8 cellular contexts compared by ENCODE assay signal in the genomic region with DNA sequence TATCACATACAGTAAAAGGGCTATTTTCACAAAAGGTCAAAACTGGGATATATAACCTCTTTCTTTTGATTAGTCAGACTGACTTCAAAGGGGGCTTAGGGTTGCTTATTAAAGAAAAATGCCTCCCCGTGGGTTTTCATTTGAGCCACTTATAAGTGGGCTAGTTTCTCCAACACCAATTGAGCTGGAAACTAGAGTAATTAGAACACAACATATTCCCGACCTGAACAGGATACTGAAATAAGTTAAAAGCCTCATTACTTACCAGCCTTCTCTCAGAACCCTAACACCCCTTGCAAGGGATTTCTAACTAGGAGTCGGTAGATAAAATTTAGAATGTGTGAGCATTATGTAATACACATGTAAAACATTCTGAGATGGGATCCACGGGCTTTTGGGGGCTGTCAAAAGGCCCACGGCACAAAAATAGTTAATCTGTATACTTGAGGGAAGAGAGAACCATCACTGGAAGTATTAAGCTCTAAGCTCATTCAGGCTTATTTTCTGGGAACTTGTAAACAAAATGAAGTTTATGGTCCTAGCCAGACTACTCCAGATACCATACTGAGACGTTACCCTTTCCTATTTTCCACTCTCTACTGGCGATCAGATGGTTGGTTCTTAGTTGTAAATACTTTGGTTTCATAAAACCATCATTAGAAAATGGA. TPM values are rescaled to one million over a fixed set of nuclear protein-coding genes. Genes with fewer than 3 reads are reported as not detected.
A peak's percentile ranks its signal among the peaks of the same experiment; 100 is the strongest.
DNase-seq lines count a peak whose midpoint lies in the region; ATAC-seq and TF ChIP-seq lines count a peak whose summit lies in the region.

No MANE protein-coding gene starts in this region.

- peak overlapping the region; percentile 75 for H3K4me3 ChIP-seq in iPS-11a (ENCODE audit: low read depth, low read length)
- peak overlapping the region; percentile 73 to 86 (median 83) for H3K4me3 ChIP-seq in subcutaneous abdominal adipose tissue (ENCODE audit: low read depth in 1 of 5, low read length in 5 of 5)

- ATAC-seq in WTC11 (no peak), GM18873 (IDR thresholded peaks at IDR 0.05; ENCODE audit: low FRiP score, unreplicated experiment) (no peak)

- POLR2A ChIA-PET in WTC11 (lab: Charles Lee), result interaction anchor here (0.7 to 2.2 kb wide), 7 partner anchors 18 to 547 kb away, joined by 3 to 29 read pairs (median 3); partner anchors contain the start of genes KMT2E and RINT1

- H3K9ac ChIP-seq in subcutaneous abdominal adipose tissue (ENCODE audit: low read length in 5 of 5), result peak overlapping the region; percentile 83 to 99 (median 96)

- no peaks in the 10 kb centered on the region for H3K27me3 ChIP-seq in subcutaneous abdominal adipose tissue (ENCODE audit: control insufficient read depth in 5 of 5, insufficient read depth in 4 of 5, low read length in 5 of 5)

- H3K27me3 Mint-ChIP-seq in WTC11 (ENCODE audit: low read depth), result no peaks in the 10 kb centered on the region

- DNase-seq in NCI-H82 (lab: John Stamatoyannopoulos, UW), result peak; percentile 54
- no peak for DNase-seq in NCI-H82 treated with DMSO at 0.1 percent for 48 hours (lab: John Stamatoyannopoulos, UW; ENCODE audit: unreplicated experiment)
- DNase-seq in WTC11 (ENCODE audit: low spot score), result no peak
- no peak for DNase-seq in cerebellar nuclear complex (lab: John Stamatoyannopoulos, UW)
- DNase-seq in NCI-H1105 treated with DMSO at 0.1 percent for 48 hours (lab: John Stamatoyannopoulos, UW), result no peak

- peaks cover 7 to 68% (median 61%) of the 10 kb centered on the region in 5 donors for H3K4me1 ChIP-seq in subcutaneous abdominal adipose tissue (ENCODE audit: control insufficient read depth in 5 of 5, insufficient read depth in 5 of 5, low read length in 5 of 5)

- no peaks in the 10 kb centered on the region for H3K36me3 Mint-ChIP-seq in WTC11

- peak overlapping the region; percentile 99 for H3K27ac ChIP-seq in subcutaneous abdominal adipose tissue (ENCODE audit: low read depth, low read length)

- H3K9me3 Mint-ChIP-seq in WTC11, result no peaks in the 10 kb centered on the region

- no peak for TF ChIP-seq CTCF in WTC11 (IDR thresholded peaks at IDR 0.05)

- H3K36me3 ChIP-seq in subcutaneous abdominal adipose tissue (ENCODE audit: control insufficient read depth in 5 of 5, insufficient read depth in 5 of 5, low read length in 5 of 5), result peaks cover 0 to 3% (median 0%) of the 10 kb centered on the region in 5 donors

- H3K9me3 ChIP-seq in subcutaneous abdominal adipose tissue (ENCODE audit: control insufficient read depth in 5 of 5, low read length in 5 of 5), result no peaks in the 10 kb centered on the region

- H3K4me3 Mint-ChIP-seq in WTC11, result peak overlapping the region; percentile 98

- H3K27ac Mint-ChIP-seq in WTC11, result peak overlapping the region; percentile 100

- H3K4me1 Mint-ChIP-seq in WTC11, result peaks cover 66% of the 10 kb centered on the region

- CTCF ChIA-PET in WTC11 (lab: Charles Lee), result interaction anchor here (0.6 to 0.9 kb wide), 2 partner anchors 23 to 30 kb away, joined by 3 read pairs; no protein-coding TSS in a partner anchor

TF ChIP-seq in WTC11, 78 proteins besides CTCF, POLR2A, EP300 and RAD21:
- TF ChIP-seq NFATC4 (CRISPR knock-in tag; IDR thresholded peaks at IDR 0.05), result no peak
- no peak for TF ChIP-seq ATF1 (CRISPR knock-in tag; IDR thresholded peaks at IDR 0.05)
- TF ChIP-seq, protein P1, sequence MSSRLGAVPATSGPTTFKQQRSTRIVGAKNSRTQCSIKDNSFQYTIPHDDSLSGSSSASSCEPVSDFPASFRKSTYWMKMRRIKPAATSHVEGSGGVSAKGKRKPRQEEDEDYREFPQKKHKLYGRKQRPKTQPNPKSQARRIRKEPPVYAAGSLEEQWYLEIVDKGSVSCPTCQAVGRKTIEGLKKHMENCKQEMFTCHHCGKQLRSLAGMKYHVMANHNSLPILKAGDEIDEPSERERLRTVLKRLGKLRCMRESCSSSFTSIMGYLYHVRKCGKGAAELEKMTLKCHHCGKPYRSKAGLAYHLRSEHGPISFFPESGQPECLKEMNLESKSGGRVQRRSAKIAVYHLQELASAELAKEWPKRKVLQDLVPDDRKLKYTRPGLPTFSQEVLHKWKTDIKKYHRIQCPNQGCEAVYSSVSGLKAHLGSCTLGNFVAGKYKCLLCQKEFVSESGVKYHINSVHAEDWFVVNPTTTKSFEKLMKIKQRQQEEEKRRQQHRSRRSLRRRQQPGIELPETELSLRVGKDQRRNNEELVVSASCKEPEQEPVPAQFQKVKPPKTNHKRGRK (CRISPR knock-in tag; IDR thresholded peaks at IDR 0.05; ENCODE audit: borderline replicate concordance), result no peak
- TF ChIP-seq, protein P2, sequence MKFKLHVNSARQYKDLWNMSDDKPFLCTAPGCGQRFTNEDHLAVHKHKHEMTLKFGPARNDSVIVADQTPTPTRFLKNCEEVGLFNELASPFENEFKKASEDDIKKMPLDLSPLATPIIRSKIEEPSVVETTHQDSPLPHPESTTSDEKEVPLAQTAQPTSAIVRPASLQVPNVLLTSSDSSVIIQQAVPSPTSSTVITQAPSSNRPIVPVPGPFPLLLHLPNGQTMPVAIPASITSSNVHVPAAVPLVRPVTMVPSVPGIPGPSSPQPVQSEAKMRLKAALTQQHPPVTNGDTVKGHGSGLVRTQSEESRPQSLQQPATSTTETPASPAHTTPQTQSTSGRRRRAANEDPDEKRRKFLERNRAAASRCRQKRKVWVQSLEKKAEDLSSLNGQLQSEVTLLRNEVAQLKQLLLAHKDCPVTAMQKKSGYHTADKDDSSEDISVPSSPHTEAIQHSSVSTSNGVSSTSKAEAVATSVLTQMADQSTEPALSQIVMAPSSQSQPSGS (CRISPR knock-in tag; IDR thresholded peaks at IDR 0.05; ENCODE audit: borderline replicate concordance, low read depth), result no peak
- TF ChIP-seq ARID4B (CRISPR knock-in tag; IDR thresholded peaks at IDR 0.05; ENCODE audit: borderline replicate concordance), result no peak
- TF ChIP-seq, protein P3, sequence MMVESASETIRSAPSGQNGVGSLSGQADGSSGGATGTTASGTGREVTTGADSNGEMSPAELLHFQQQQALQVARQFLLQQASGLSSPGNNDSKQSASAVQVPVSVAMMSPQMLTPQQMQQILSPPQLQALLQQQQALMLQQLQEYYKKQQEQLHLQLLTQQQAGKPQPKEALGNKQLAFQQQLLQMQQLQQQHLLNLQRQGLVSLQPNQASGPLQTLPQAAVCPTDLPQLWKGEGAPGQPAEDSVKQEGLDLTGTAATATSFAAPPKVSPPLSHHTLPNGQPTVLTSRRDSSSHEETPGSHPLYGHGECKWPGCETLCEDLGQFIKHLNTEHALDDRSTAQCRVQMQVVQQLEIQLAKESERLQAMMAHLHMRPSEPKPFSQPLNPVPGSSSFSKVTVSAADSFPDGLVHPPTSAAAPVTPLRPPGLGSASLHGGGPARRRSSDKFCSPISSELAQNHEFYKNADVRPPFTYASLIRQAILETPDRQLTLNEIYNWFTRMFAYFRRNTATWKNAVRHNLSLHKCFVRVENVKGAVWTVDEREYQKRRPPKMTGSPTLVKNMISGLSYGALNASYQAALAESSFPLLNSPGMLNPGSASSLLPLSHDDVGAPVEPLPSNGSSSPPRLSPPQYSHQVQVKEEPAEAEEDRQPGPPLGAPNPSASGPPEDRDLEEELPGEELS (CRISPR knock-in tag; IDR thresholded peaks at IDR 0.05), result no peak
- TF ChIP-seq, protein P4, sequence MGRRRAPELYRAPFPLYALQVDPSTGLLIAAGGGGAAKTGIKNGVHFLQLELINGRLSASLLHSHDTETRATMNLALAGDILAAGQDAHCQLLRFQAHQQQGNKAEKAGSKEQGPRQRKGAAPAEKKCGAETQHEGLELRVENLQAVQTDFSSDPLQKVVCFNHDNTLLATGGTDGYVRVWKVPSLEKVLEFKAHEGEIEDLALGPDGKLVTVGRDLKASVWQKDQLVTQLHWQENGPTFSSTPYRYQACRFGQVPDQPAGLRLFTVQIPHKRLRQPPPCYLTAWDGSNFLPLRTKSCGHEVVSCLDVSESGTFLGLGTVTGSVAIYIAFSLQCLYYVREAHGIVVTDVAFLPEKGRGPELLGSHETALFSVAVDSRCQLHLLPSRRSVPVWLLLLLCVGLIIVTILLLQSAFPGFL (CRISPR knock-in tag; IDR thresholded peaks at IDR 0.05; ENCODE audit: borderline replicate concordance), result no peak
- no peak for TF ChIP-seq ZNF317 (CRISPR knock-in tag; IDR thresholded peaks at IDR 0.05; ENCODE audit: borderline replicate concordance, low read depth)

RNA-seq across cellular contexts. Expression of gene KMT2E, which starts 29.3 kb away (rescaled TPM):
- 51.4 to 52.3 TPM (median 51.8 TPM) in 3 replicates for total RNA-seq in WTC11 (2021)
